ENCODE assay signal across 18 cellular contexts in the genomic region with DNA sequence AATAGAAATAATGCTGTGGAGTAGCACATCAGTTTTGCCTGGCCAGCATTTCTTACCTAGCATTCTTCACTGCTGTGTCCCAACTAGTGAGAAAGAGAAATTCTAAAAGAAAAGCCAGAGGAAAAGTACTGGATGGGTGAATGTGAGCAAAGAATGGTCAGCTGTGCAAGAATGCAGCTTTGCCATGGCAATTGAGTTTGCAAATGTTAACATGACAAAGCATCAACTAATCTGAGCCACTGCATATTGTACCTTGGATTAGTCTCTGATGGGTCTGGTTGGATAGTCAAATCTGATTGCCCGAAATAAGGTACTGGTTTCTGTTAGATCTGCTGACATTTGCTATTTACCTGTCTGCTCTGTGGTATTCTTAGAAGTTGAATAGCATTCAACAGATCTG. TPM values are rescaled to one million over a fixed set of nuclear protein-coding genes. Genes with fewer than 3 reads are reported as not detected.
DNase-seq lines count a peak whose midpoint lies in the region; ATAC-seq, FAIRE-seq and TF ChIP-seq lines count a peak whose summit lies in the region.
"Had no signal": no experiment of that assay in that cellular context is flagged by ENCODE, and none has a peak within 500 bp of the region (broad histone marks: within the 10 kb centered on the region; RNA-seq: fewer than 3 reads in every experiment).

No MANE protein-coding gene starts in this region.

- ATAC-seq in WTC11 (peak; percentile 70), thoracic aorta (ENCODE audit: insufficient number of reproducible peaks, low FRiP score, low read depth) (peak; percentile 45), HG02870 (IDR thresholded peaks at IDR 0.05; ENCODE audit: unreplicated experiment) (no peak), GM21423 (IDR thresholded peaks at IDR 0.05; ENCODE audit: unreplicated experiment) (no peak)

- TF ChIP-seq CTCF in WTC11 (IDR thresholded peaks at IDR 0.05) (no peak), thoracic aorta (IDR thresholded peaks at IDR 0.05) (no peak)

- H3K27ac ChIP-seq in thoracic aorta = peak overlapping the region in 1 of 2 donors; percentile 42
- H3K27ac ChIP-seq: 22Rv1 had no signal

- no peaks in the 10 kb centered on the region for H3K27me3 Mint-ChIP-seq in activated naive CD4-positive, alpha-beta T cell treated with anti-CD3 and anti-CD28 coated beads, Interleukin-2, amount 50 U/mL, for 24 hours
- H3K27me3 Mint-ChIP-seq in WTC11 (ENCODE audit: low read depth) = no peaks in the 10 kb centered on the region
- H3K27me3 Mint-ChIP-seq: CD4-positive, alpha-beta T cell had no signal

- H3K27me3 ChIP-seq in thoracic aorta (replicated peaks; ENCODE audit: insufficient read depth) = no peaks in the 10 kb centered on the region
- H3K27me3 ChIP-seq: BE2C had no signal

- H3K9me3 Mint-ChIP-seq in activated naive CD4-positive, alpha-beta T cell treated with anti-CD3 and anti-CD28 coated beads, Interleukin-2, amount 50 U/mL, for 24 hours = no peaks in the 10 kb centered on the region
- peaks cover 3% of the 10 kb centered on the region; the same call in 1 of the 2 replicates for H3K9me3 Mint-ChIP-seq in WTC11
- H3K9me3 Mint-ChIP-seq: CD4-positive, alpha-beta T cell had no signal

- H3K4me3 ChIP-seq in thoracic aorta = no peak overlapping the region

- no peak for TF ChIP-seq POLR2A in GM12892 (IDR thresholded peaks at IDR 0.05; ENCODE audit: low read depth, low read length)

- FAIRE-seq in GM12892 (lab: Jason Lieb, UNC) = no peak

- no peak for DNase-seq in activated naive CD4-positive, alpha-beta T cell (lab: John Stamatoyannopoulos, UW)
- no peak for DNase-seq in WTC11 (ENCODE audit: low spot score)
- peak; percentile 27 for DNase-seq in dermis blood vessel endothelial cell
- no peak for DNase-seq in thoracic aorta (ENCODE audit: low spot score)
- no peak for DNase-seq in GM12892 (ENCODE audit: insufficient read length)
- DNase-seq: BE2C; Calu3; CD4-positive, alpha-beta T cell; DMS53; NCI-H1105 treated with DMSO at 0.1 percent for 48 hours; NCI-H187; NCI-H2171; NCI-H446; NCI-H748 treated with DMSO at 0.1 percent for 48 hours had no signal

- peaks cover 33% of the 10 kb centered on the region for H3K36me3 ChIP-seq in thoracic aorta

- H3K27ac Mint-ChIP-seq in activated naive CD4-positive, alpha-beta T cell treated with anti-CD3 and anti-CD28 coated beads, Interleukin-2, amount 50 U/mL, for 24 hours = peak overlapping the region; percentile 24
- peak overlapping the region; percentile 91 for H3K27ac Mint-ChIP-seq in WTC11
- H3K27ac Mint-ChIP-seq: CD4-positive, alpha-beta T cell had no signal

- CTCF ChIA-PET in WTC11 (lab: Charles Lee) = no interaction called here

- H3K4me1 ChIP-seq in thoracic aorta (ENCODE audit: control insufficient read depth in 1 of 2, low read depth in 2 of 2) = peaks cover 8 to 11% of the 10 kb centered on the region in 2 donors

- POLR2A ChIA-PET in WTC11 (lab: Charles Lee) = interaction anchor here (0.5 kb wide), 1 partner anchor 330 kb away, joined by 11 read pairs; no protein-coding TSS in a partner anchor

- H3K36me3 Mint-ChIP-seq in activated naive CD4-positive, alpha-beta T cell treated with anti-CD3 and anti-CD28 coated beads, Interleukin-2, amount 50 U/mL, for 24 hours = peaks cover 21% of the 10 kb centered on the region
- peaks cover 51% of the 10 kb centered on the region for H3K36me3 Mint-ChIP-seq in WTC11

- H3K9me3 ChIP-seq in thoracic aorta = no peaks in the 10 kb centered on the region
- H3K9me3 ChIP-seq: BE2C had no signal

- peaks cover 32% of the 10 kb centered on the region for H3K4me1 Mint-ChIP-seq in activated naive CD4-positive, alpha-beta T cell treated with anti-CD3 and anti-CD28 coated beads, Interleukin-2, amount 50 U/mL, for 24 hours
- H3K4me1 Mint-ChIP-seq in WTC11 = peaks cover 21% of the 10 kb centered on the region

- H3K4me3 Mint-ChIP-seq in activated naive CD4-positive, alpha-beta T cell treated with anti-CD3 and anti-CD28 coated beads, Interleukin-2, amount 50 U/mL, for 24 hours = no peak overlapping the region
- H3K4me3 Mint-ChIP-seq in WTC11 = no peak overlapping the region
- H3K4me3 Mint-ChIP-seq: CD4-positive, alpha-beta T cell had no signal

TF ChIP-seq in WTC11, 78 proteins besides CTCF, POLR2A, EP300 and RAD21:
- no peak for TF ChIP-seq ZNF317 (CRISPR knock-in tag; IDR thresholded peaks at IDR 0.05; ENCODE audit: borderline replicate concordance, low read depth)
- TF ChIP-seq, protein P1, sequence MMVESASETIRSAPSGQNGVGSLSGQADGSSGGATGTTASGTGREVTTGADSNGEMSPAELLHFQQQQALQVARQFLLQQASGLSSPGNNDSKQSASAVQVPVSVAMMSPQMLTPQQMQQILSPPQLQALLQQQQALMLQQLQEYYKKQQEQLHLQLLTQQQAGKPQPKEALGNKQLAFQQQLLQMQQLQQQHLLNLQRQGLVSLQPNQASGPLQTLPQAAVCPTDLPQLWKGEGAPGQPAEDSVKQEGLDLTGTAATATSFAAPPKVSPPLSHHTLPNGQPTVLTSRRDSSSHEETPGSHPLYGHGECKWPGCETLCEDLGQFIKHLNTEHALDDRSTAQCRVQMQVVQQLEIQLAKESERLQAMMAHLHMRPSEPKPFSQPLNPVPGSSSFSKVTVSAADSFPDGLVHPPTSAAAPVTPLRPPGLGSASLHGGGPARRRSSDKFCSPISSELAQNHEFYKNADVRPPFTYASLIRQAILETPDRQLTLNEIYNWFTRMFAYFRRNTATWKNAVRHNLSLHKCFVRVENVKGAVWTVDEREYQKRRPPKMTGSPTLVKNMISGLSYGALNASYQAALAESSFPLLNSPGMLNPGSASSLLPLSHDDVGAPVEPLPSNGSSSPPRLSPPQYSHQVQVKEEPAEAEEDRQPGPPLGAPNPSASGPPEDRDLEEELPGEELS (CRISPR knock-in tag; IDR thresholded peaks at IDR 0.05) = no peak
- no peak for TF ChIP-seq GABPB1 (CRISPR knock-in tag; IDR thresholded peaks at IDR 0.05)
- no peak for TF ChIP-seq ATF1 (CRISPR knock-in tag; IDR thresholded peaks at IDR 0.05)
- TF ChIP-seq, protein P2, sequence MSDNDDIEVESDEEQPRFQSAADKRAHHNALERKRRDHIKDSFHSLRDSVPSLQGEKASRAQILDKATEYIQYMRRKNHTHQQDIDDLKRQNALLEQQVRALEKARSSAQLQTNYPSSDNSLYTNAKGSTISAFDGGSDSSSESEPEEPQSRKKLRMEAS (CRISPR knock-in tag; IDR thresholded peaks at IDR 0.05) = no peak
- no peak for TF ChIP-seq ZNF423 (CRISPR knock-in tag; IDR thresholded peaks at IDR 0.05)
- TF ChIP-seq FOXK1 (CRISPR knock-in tag; IDR thresholded peaks at IDR 0.05) = no peak
- TF ChIP-seq, protein P3, sequence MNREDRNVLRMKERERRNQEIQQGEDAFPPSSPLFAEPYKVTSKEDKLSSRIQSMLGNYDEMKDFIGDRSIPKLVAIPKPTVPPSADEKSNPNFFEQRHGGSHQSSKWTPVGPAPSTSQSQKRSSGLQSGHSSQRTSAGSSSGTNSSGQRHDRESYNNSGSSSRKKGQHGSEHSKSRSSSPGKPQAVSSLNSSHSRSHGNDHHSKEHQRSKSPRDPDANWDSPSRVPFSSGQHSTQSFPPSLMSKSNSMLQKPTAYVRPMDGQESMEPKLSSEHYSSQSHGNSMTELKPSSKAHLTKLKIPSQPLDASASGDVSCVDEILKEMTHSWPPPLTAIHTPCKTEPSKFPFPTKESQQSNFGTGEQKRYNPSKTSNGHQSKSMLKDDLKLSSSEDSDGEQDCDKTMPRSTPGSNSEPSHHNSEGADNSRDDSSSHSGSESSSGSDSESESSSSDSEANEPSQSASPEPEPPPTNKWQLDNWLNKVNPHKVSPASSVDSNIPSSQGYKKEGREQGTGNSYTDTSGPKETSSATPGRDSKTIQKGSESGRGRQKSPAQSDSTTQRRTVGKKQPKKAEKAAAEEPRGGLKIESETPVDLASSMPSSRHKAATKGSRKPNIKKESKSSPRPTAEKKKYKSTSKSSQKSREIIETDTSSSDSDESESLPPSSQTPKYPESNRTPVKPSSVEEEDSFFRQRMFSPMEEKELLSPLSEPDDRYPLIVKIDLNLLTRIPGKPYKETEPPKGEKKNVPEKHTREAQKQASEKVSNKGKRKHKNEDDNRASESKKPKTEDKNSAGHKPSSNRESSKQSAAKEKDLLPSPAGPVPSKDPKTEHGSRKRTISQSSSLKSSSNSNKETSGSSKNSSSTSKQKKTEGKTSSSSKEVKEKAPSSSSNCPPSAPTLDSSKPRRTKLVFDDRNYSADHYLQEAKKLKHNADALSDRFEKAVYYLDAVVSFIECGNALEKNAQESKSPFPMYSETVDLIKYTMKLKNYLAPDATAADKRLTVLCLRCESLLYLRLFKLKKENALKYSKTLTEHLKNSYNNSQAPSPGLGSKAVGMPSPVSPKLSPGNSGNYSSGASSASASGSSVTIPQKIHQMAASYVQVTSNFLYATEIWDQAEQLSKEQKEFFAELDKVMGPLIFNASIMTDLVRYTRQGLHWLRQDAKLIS (CRISPR knock-in tag; IDR thresholded peaks at IDR 0.05; ENCODE audit: borderline replicate concordance) = no peak

RNA-seq across cellular contexts. Expression of a gene that starts 38.7 kb away (rescaled TPM):
- total RNA-seq in WTC11 (2021) (164 to 178 TPM (median 167 TPM) in 3 replicates), dermis blood vessel endothelial cell (168 and 270 TPM in 2 replicates), thoracic aorta (100 to 1,000 TPM; 256 to 338 TPM)
- 77.1 TPM for polyA plus RNA-seq in GM12892 (2012; ENCODE audit: missing spikeins)

Comparison
In these comparisons a context has a peak if more than half of its experiments do, and no peak if none do; other contexts are left out.
1. ATAC-seq: peak in WTC11 (single experiment) and thoracic aorta (single experiment); none in HG02870 (single experiment) and GM21423 (single experiment).